In the genomic region with DNA sequence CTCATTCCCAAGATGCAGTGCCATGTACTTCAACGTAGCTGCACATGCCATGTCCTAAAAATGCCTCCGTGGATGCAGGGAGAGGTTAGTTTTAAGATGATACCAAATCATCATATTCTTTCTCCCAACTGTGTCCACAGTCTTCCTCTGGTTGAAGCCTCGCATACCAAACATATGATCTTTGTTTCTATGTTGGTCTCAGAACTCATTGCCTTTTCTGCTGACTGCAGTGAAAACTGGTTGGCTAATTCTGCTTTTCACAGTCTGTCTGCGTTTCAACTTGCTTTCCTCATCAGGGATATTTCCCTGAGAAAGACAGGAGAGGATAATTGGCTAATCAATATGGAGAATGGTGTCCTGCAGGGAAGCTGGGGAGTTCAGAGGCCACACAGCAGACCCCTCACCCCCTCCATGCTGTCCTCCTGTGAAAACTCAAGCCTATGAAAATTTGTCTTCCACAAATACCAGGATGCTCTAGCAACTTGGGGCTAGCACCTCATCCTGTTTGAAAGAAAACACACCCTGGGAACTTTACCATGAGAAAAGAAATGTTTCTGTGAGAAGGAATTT, we compare ENCODE assay signal across 1 cellular context.
A peak's percentile ranks its signal among the peaks of the same experiment; 100 is the strongest.
TF ChIP-seq lines count a peak whose summit lies in the region.

No MANE protein-coding gene starts in this region.

TF ChIP-seq in K562, 482 proteins besides CTCF, POLR2A, EP300 and RAD21 (continued from another document):
- TF ChIP-seq, protein P1, sequence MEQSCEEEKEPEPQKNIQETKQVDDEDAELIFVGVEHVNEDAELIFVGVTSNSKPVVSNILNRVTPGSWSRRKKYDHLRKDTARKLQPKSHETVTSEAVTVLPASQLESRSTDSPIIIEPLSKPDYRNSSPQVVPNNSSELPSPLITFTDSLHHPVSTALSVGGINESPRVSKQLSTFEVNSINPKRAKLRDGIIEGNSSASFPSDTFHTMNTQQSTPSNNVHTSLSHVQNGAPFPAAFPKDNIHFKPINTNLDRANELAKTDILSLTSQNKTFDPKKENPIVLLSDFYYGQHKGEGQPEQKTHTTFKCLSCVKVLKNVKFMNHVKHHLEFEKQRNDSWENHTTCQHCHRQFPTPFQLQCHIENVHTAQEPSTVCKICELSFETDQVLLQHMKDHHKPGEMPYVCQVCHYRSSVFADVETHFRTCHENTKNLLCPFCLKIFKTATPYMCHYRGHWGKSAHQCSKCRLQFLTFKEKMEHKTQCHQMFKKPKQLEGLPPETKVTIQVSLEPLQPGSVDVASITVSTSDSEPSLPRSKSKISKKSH (CRISPR knock-in tag; IDR thresholded peaks at IDR 0.05) = no peak
- TF ChIP-seq MAFF (IDR thresholded peaks at IDR 0.05; ENCODE audit: low read length) (0 out of 2 replicates have a peak, but pooled peaks have one; percentile 28), CBFA2T2 (conservative IDR thresholded peaks at IDR 0.05) (no peak), DPF2 (IDR thresholded peaks at IDR 0.05) (no peak), ZNF12 (CRISPR knock-in tag; IDR thresholded peaks at IDR 0.05) (no peak), HCFC1 (IDR thresholded peaks at IDR 0.05; ENCODE audit: low read depth, low read length) (no peak), TAF15 (IDR thresholded peaks at IDR 0.05; ENCODE audit: low read depth, low read length) (no peak), TAF9B (IDR thresholded peaks at IDR 0.05; ENCODE audit: partially characterized antibody) (no peak)
- TF ChIP-seq, protein P2, sequence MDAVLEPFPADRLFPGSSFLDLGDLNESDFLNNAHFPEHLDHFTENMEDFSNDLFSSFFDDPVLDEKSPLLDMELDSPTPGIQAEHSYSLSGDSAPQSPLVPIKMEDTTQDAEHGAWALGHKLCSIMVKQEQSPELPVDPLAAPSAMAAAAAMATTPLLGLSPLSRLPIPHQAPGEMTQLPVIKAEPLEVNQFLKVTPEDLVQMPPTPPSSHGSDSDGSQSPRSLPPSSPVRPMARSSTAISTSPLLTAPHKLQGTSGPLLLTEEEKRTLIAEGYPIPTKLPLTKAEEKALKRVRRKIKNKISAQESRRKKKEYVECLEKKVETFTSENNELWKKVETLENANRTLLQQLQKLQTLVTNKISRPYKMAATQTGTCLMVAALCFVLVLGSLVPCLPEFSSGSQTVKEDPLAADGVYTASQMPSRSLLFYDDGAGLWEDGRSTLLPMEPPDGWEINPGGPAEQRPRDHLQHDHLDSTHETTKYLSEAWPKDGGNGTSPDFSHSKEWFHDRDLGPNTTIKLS (IDR thresholded peaks at IDR 0.05; ENCODE audit: borderline replicate concordance, low read depth) = no peak
- TF ChIP-seq, protein P3, sequence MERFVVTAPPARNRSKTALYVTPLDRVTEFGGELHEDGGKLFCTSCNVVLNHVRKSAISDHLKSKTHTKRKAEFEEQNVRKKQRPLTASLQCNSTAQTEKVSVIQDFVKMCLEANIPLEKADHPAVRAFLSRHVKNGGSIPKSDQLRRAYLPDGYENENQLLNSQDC (CRISPR knock-in tag; IDR thresholded peaks at IDR 0.05) = no peak
